5 cellular contexts compared by ENCODE assay signal in genomic region chr2:148358375-148358774, GRCh38.
"Had no signal": no experiment of that assay in that cellular context is flagged by ENCODE, and none has a peak within 500 bp of the region (broad histone marks: within the 10 kb centered on the region; RNA-seq: fewer than 3 reads in every experiment).

No MANE protein-coding gene starts in this region.

- H3K4me3 ChIP-seq: GM23248, HAP-1, K562 had no signal

- H3K36me3 ChIP-seq: HAP-1 had no signal

- H3K9me3 ChIP-seq: HAP-1 had no signal

- H2AFZ ChIP-seq: GM23248 had no signal

- H3K27ac ChIP-seq: GM23248 had no signal

- ATAC-seq: K562 had no signal

- DNase-seq: GM23248, H7, KG1 had no signal
